In the genomic region with DNA sequence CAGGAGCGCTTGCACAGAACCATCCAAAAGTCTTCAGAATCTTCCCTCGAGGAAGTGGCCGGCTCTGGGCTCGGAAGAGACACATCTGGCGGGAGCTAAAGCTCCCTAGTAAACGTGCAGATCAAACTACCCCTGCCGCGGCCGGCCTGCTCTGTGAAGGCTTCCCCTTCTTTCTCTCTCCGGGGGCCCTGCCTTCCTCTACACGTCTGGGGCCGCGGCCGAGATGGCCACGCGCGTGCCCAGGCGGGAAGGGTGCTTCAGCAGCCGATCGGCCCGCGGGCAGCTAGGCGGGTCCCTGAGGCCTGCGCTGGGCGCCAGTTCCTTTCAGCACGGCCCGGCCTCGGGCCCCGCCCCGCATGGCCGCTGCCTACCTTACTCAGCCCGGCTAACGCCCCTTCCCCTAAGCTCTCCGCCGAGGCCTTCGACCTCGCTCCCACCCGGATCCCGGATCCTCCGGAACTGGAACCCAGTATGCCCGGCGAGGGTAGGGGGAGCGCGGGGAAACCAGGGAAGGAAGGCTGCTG, we compare ENCODE assay signal across 1 cellular context.
TF ChIP-seq lines count a peak whose summit lies in the region.

No MANE protein-coding gene starts in this region.

TF ChIP-seq in HepG2, 621 proteins besides CTCF, POLR2A, EP300 and RAD21 (continued from another document and continues in another):
- no peak for TF ChIP-seq SP1 (IDR thresholded peaks at IDR 0.05)
- no peak for TF ChIP-seq SP1 (CRISPR knock-in tag; IDR thresholded peaks at IDR 0.05)
- TF ChIP-seq ELF3 (CRISPR knock-in tag; IDR thresholded peaks at IDR 0.05): peak; percentile 37; the same call in 1 of the 2 replicates
- no peak for TF ChIP-seq ZNF382 (CRISPR knock-in tag; IDR thresholded peaks at IDR 0.05; ENCODE audit: borderline replicate concordance)
- TF ChIP-seq HOXA7 (CRISPR knock-in tag; IDR thresholded peaks at IDR 0.05): no peak
- no peak for TF ChIP-seq PCBP1 (IDR thresholded peaks at IDR 0.05; ENCODE audit: borderline replicate concordance, low read depth, low read length)
- TF ChIP-seq IKZF4 (CRISPR knock-in tag; IDR thresholded peaks at IDR 0.05; ENCODE audit: borderline replicate concordance, low read depth, not compliant biosample characterization): peak; percentile 7
- no peak for TF ChIP-seq KMT2A (CRISPR knock-in tag; IDR thresholded peaks at IDR 0.05)
- no peak; the same call in 1 of the 2 replicates for TF ChIP-seq LBX2 (CRISPR knock-in tag; IDR thresholded peaks at IDR 0.05; ENCODE audit: borderline replicate concordance)
- no peak for TF ChIP-seq ATAD3A (CRISPR knock-in tag; IDR thresholded peaks at IDR 0.05)
- TF ChIP-seq NCOA2 (CRISPR knock-in tag; IDR thresholded peaks at IDR 0.05): no peak
- TF ChIP-seq TAF1 (CRISPR knock-in tag; IDR thresholded peaks at IDR 0.05): no peak
- no peak for TF ChIP-seq ZNF773 (CRISPR knock-in tag; IDR thresholded peaks at IDR 0.05; ENCODE audit: borderline replicate concordance)
- no peak for TF ChIP-seq ZNF629 (CRISPR knock-in tag; conservative IDR thresholded peaks at IDR 0.05)
- no peak for TF ChIP-seq ZXDC (CRISPR knock-in tag; IDR thresholded peaks at IDR 0.05)
- TF ChIP-seq DNMT1 (CRISPR knock-in tag; IDR thresholded peaks at IDR 0.05): no peak
- TF ChIP-seq PAXIP1 (CRISPR knock-in tag; conservative IDR thresholded peaks at IDR 0.05): no peak
- no peak for TF ChIP-seq HNRNPK (IDR thresholded peaks at IDR 0.05; ENCODE audit: low read depth, low read length, poor library complexity, severe bottlenecking)
- no peak for TF ChIP-seq NCOA1 (CRISPR knock-in tag; IDR thresholded peaks at IDR 0.05)
- TF ChIP-seq SPEN (CRISPR knock-in tag; IDR thresholded peaks at IDR 0.05; ENCODE audit: low read depth): no peak
- no peak for TF ChIP-seq CHD4 (IDR thresholded peaks at IDR 0.05; ENCODE audit: borderline replicate concordance, low read length)
- TF ChIP-seq ARHGAP35 (CRISPR knock-in tag; IDR thresholded peaks at IDR 0.05; ENCODE audit: borderline replicate concordance): no peak
- TF ChIP-seq BCL6 (CRISPR knock-in tag; IDR thresholded peaks at IDR 0.05): no peak
- no peak for TF ChIP-seq TEAD3 (CRISPR knock-in tag; optimal IDR thresholded peaks at IDR 0.05; ENCODE audit: borderline replicate concordance)
- no peak for TF ChIP-seq MYC (CRISPR knock-in tag; IDR thresholded peaks at IDR 0.05; ENCODE audit: borderline replicate concordance)
- peak; percentile 52; the same call in 1 of the 2 replicates for TF ChIP-seq MXD1 (CRISPR knock-in tag; IDR thresholded peaks at IDR 0.05)
- TF ChIP-seq ZNF326 (CRISPR knock-in tag; IDR thresholded peaks at IDR 0.05; ENCODE audit: borderline replicate concordance): no peak
- peak; percentile 42; the same call in 1 of the 2 replicates for TF ChIP-seq TBX2 (CRISPR knock-in tag; IDR thresholded peaks at IDR 0.05; ENCODE audit: borderline replicate concordance)
- TF ChIP-seq JUNB (CRISPR knock-in tag; IDR thresholded peaks at IDR 0.05; ENCODE audit: borderline replicate concordance): no peak
- TF ChIP-seq, protein P1, sequence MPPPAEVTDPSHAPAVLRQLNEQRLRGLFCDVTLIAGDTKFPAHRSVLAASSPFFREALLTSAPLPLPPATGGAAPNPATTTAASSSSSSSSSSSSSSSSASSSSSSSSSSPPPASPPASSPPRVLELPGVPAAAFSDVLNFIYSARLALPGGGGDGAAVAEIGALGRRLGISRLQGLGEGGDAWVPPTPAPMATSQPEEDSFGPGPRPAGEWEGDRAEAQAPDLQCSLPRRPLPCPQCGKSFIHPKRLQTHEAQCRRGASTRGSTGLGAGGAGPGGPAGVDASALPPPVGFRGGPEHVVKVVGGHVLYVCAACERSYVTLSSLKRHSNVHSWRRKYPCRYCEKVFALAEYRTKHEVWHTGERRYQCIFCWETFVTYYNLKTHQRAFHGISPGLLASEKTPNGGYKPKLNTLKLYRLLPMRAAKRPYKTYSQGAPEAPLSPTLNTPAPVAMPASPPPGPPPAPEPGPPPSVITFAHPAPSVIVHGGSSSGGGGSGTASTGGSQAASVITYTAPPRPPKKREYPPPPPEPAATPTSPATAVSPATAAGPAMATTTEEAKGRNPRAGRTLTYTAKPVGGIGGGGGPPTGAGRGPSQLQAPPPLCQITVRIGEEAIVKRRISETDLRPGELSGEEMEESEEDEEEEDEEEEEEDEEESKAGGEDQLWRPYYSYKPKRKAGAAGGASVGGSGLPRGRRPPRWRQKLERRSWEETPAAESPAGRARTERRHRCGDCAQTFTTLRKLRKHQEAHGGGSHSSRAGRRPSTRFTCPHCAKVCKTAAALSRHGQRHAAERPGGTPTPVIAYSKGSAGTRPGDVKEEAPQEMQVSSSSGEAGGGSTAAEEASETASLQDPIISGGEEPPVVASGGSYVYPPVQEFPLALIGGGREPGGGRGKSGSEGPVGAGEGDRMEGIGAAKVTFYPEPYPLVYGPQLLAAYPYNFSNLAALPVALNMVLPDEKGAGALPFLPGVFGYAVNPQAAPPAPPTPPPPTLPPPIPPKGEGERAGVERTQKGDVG (CRISPR knock-in tag; IDR thresholded peaks at IDR 0.05; ENCODE audit: borderline replicate concordance): no peak
- TF ChIP-seq, protein P2, sequence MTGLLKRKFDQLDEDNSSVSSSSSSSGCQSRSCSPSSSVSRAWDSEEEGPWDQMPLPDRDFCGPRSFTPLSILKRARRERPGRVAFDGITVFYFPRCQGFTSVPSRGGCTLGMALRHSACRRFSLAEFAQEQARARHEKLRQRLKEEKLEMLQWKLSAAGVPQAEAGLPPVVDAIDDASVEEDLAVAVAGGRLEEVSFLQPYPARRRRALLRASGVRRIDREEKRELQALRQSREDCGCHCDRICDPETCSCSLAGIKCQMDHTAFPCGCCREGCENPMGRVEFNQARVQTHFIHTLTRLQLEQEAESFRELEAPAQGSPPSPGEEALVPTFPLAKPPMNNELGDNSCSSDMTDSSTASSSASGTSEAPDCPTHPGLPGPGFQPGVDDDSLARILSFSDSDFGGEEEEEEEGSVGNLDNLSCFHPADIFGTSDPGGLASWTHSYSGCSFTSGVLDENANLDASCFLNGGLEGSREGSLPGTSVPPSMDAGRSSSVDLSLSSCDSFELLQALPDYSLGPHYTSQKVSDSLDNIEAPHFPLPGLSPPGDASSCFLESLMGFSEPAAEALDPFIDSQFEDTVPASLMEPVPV (CRISPR knock-in tag; IDR thresholded peaks at IDR 0.05): peak; percentile 14; the same call in 1 of the 2 replicates
- 0 out of 2 replicates have a peak, but pooled peaks have one; percentile 28 for TF ChIP-seq ZNF850 (CRISPR knock-in tag; conservative IDR thresholded peaks at IDR 0.05)
- TF ChIP-seq ZNF225 (CRISPR knock-in tag; IDR thresholded peaks at IDR 0.05): no peak
- TF ChIP-seq, protein P3, sequence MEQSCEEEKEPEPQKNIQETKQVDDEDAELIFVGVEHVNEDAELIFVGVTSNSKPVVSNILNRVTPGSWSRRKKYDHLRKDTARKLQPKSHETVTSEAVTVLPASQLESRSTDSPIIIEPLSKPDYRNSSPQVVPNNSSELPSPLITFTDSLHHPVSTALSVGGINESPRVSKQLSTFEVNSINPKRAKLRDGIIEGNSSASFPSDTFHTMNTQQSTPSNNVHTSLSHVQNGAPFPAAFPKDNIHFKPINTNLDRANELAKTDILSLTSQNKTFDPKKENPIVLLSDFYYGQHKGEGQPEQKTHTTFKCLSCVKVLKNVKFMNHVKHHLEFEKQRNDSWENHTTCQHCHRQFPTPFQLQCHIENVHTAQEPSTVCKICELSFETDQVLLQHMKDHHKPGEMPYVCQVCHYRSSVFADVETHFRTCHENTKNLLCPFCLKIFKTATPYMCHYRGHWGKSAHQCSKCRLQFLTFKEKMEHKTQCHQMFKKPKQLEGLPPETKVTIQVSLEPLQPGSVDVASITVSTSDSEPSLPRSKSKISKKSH (CRISPR knock-in tag; IDR thresholded peaks at IDR 0.05; ENCODE audit: borderline replicate concordance): no peak
- no peak for TF ChIP-seq ZMYM2 (CRISPR knock-in tag; IDR thresholded peaks at IDR 0.05)
- no peak for TF ChIP-seq PHF8 (CRISPR knock-in tag; IDR thresholded peaks at IDR 0.05)
- 0 out of 2 replicates have a peak, but pooled peaks have one; percentile 1 for TF ChIP-seq PHF21A (CRISPR knock-in tag; IDR thresholded peaks at IDR 0.05)
- TF ChIP-seq PBX2 (CRISPR knock-in tag; IDR thresholded peaks at IDR 0.05): no peak
- TF ChIP-seq ZNF749 (CRISPR knock-in tag; IDR thresholded peaks at IDR 0.05; ENCODE audit: borderline replicate concordance): no peak
- TF ChIP-seq ZNF512B (CRISPR knock-in tag; IDR thresholded peaks at IDR 0.05; ENCODE audit: borderline replicate concordance): no peak
- no peak for TF ChIP-seq MBNL3 (CRISPR knock-in tag; conservative IDR thresholded peaks at IDR 0.05)
- TF ChIP-seq ZSCAN29 (CRISPR knock-in tag; conservative IDR thresholded peaks at IDR 0.05): no peak
